Comparison of ENCODE assay signal across 13 cellular contexts in genomic region chr3:102078864-102079808, GRCh38.
DNase-seq lines count a peak whose midpoint lies in the region; ATAC-seq, FAIRE-seq and TF ChIP-seq lines count a peak whose summit lies in the region.
"Had no signal": no experiment of that assay in that cellular context is flagged by ENCODE, and none has a peak within 500 bp of the region (broad histone marks: within the 10 kb centered on the region; RNA-seq: fewer than 3 reads in every experiment).

No MANE protein-coding gene starts in this region.

- H3K9me3 ChIP-seq in OCI-LY1 (ENCODE audit: low read length) (no peaks in the 10 kb centered on the region), pancreas (no peaks in the 10 kb centered on the region)

- no TSS peak for BruUV-seq in MCF 10A (replicated peaks; lab: Mats Ljungman, UMichigan)

- no peaks in the 10 kb centered on the region for H3K79me2 ChIP-seq in OCI-LY1 (ENCODE audit: insufficient read depth, low read length)

- no peaks in the 10 kb centered on the region for H3F3A ChIP-seq in OCI-LY1 (ENCODE audit: insufficient read depth, low read length)

- CTCF ChIA-PET in MCF 10A (lab: Yijun Ruan, JAX): interaction anchor here (0.6 to 1.8 kb wide), 5 partner anchors 11 to 1740 kb away, joined by 3 to 4 read pairs (median 4); no protein-coding TSS in a partner anchor

- H3K9me2 ChIP-seq in OCI-LY1 (ENCODE audit: low read depth, low read length): no peaks in the 10 kb centered on the region

- H3K4me1 Mint-ChIP-seq in MCF 10A (ENCODE audit: insufficient read depth, unreplicated experiment): peaks cover 17% of the 10 kb centered on the region
- H3K4me1 Mint-ChIP-seq: brain had no signal

- no peak overlapping the region for H3K4me3 Mint-ChIP-seq in MCF 10A (ENCODE audit: unreplicated experiment)
- H3K4me3 Mint-ChIP-seq: brain had no signal

- POLR2A ChIA-PET in MCF 10A (lab: Yijun Ruan, JAX): no interaction called here

- peaks cover 24% of the 10 kb centered on the region for H3K4me1 ChIP-seq in OCI-LY1 (ENCODE audit: insufficient read depth, low read length, severe bottlenecking)
- H3K4me1 ChIP-seq in pancreas: peaks cover 0 to 6% (median 0%) of the 10 kb centered on the region in 3 donors
- H3K4me1 ChIP-seq: foreskin keratinocyte had no signal

- TF ChIP-seq CTCF in OCI-LY1 (IDR thresholded peaks at IDR 0.05; ENCODE audit: low read length) (no peak), MCF 10A (IDR thresholded peaks at IDR 0.05; ENCODE audit: unreplicated experiment) (no peak), pancreas (IDR thresholded peaks at IDR 0.05) (no peak), foreskin fibroblast (IDR thresholded peaks at IDR 0.05; ENCODE audit: low read depth, low read length) (no peak)

- peaks cover 7% of the 10 kb centered on the region for H3K9me3 Mint-ChIP-seq in MCF 10A (ENCODE audit: unreplicated experiment)

- H3K27me3 Mint-ChIP-seq in MCF 10A (ENCODE audit: insufficient read depth, unreplicated experiment): no peaks in the 10 kb centered on the region
- H3K27me3 Mint-ChIP-seq: brain had no signal

- FAIRE-seq in pancreas (lab: Jason Lieb, UNC): no peak
- FAIRE-seq in RCC 7860 (lab: Jason Lieb, UNC): no peak

- no peaks in the 10 kb centered on the region for H4K20me1 ChIP-seq in OCI-LY1 (ENCODE audit: insufficient read depth, low read length)

- H3K27me3 ChIP-seq in OCI-LY1 (ENCODE audit: insufficient read depth, low read length) (no peaks in the 10 kb centered on the region), pancreas (no peaks in the 10 kb centered on the region)
- H3K27me3 ChIP-seq: foreskin keratinocyte had no signal

- peak overlapping the region; percentile 47 for H3K4me2 ChIP-seq in OCI-LY1 (ENCODE audit: low read length)

- ATAC-seq in pancreas: peak in 3 of 4 donors; percentile 55 to 68 (median 60)
- no peak for ATAC-seq in HG03460 (IDR thresholded peaks at IDR 0.05; ENCODE audit: unreplicated experiment)
- ATAC-seq: foreskin keratinocyte had no signal

- DNase-seq in DMS79 (lab: John Stamatoyannopoulos, UW): peak; percentile 9
- DNase-seq in DMS79 treated with DMSO at 0.1 percent for 48 hours (lab: John Stamatoyannopoulos, UW): no peak
- peak; percentile 4 for DNase-seq in MCF 10A (ENCODE audit: unreplicated experiment)
- no peak for DNase-seq in pancreas
- DNase-seq in RCC 7860 (ENCODE audit: low spot score): no peak
- no peak for DNase-seq in foreskin fibroblast
- DNase-seq: foreskin keratinocyte, NCI-H2227 treated with DMSO at 0.1 percent for 48 hours, occipital lobe, T1000 had no signal

- H3K4me3 ChIP-seq in OCI-LY1 (ENCODE audit: low read depth, low read length, poor library complexity, severe bottlenecking) (no peak overlapping the region), pancreas (no peak overlapping the region), foreskin fibroblast (ENCODE audit: low read depth in 1 of 2, low read length in 2 of 2) (no peak overlapping the region)

- peak overlapping the region; percentile 90 for H2AFZ ChIP-seq in OCI-LY1 (ENCODE audit: low read length)

- intact Hi-C loops in MCF 10A (cut with micrococcal nuclease) (no loop called here), pancreas (cut with DNase I) (no loop called here)

- no peaks in the 10 kb centered on the region for H3K36me3 Mint-ChIP-seq in MCF 10A (ENCODE audit: insufficient read depth, unreplicated experiment)
- H3K36me3 Mint-ChIP-seq: brain had no signal

- H3K9ac ChIP-seq in OCI-LY1 (ENCODE audit: low read length): peak overlapping the region; percentile 20; the same call in 1 of the 2 replicates

- WGBS in pancreas, 2 donors: 47% methylated on average over 8 of the region's 8 CpGs

- peak overlapping the region; percentile 16 for H3K27ac Mint-ChIP-seq in MCF 10A (ENCODE audit: low read depth, unreplicated experiment)

- H3K27ac ChIP-seq in OCI-LY1 (ENCODE audit: low read depth, low read length, poor library complexity, severe bottlenecking) (peak overlapping the region; percentile 71), pancreas (peak overlapping the region in 3 of 4 donors; percentile 6 to 17 (median 6))
- H3K27ac ChIP-seq: foreskin keratinocyte had no signal

- H3K36me3 ChIP-seq in OCI-LY1 (ENCODE audit: insufficient read depth, low read length) (no peaks in the 10 kb centered on the region), pancreas (no peaks in the 10 kb centered on the region)

Comparison
In these comparisons a context has a peak if more than half of its experiments do, and no peak if none do; other contexts are left out.
1. DNase-seq: peak in DMS79 (single experiment) and MCF 10A (single experiment); none in DMS79 treated with DMSO at 0.1 percent for 48 hours (single experiment), pancreas (0 of 6), RCC 7860 (single experiment) and foreskin fibroblast (0 of 2).